1 cellular context compared by ENCODE assay signal in genomic region chr10:119305860-119306513, GRCh38.
A peak's percentile ranks its signal among the peaks of the same experiment; 100 is the strongest.
TF ChIP-seq lines count a peak whose summit lies in the region.

No MANE protein-coding gene starts in this region.

TF ChIP-seq in SK-N-SH, 30 proteins besides CTCF, POLR2A, EP300 and RAD21 (continued from another document):
- TF ChIP-seq USF1 (IDR thresholded peaks at IDR 0.05; ENCODE audit: borderline replicate concordance, low read depth) = peak; percentile 34; the same call in 1 of the 2 replicates
- peak; percentile 96 for TF ChIP-seq NFIC (IDR thresholded peaks at IDR 0.05; ENCODE audit: borderline replicate concordance)
